8 cellular contexts compared by ENCODE assay signal in the genomic region with DNA sequence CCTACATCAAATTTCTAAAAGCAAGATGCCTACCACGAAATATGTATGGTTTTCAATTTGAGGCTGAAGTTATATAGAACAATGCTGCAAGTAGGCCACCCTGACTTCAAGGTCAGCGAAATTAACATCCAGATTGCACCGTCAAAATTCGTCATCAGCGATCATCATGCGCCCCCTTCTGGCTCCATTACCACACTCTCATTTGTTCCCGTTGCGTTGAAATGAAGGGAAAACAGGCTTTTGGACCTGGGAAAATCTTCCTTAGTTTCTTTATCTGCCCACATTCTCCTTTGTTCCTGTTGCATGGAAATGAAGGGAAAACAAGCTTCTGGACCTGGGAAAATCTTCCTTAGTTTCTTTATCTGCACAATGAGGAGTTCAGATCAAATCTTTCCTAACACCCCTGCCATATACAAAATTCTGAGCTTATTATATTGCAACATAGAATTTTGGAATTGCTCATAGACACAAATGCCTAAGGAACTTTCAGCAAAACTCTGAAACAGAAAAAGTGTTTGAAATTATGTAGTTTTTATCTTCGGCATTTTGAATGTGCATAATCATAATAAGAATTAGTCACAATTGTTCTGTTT.
DNase-seq lines count a peak whose midpoint lies in the region; ATAC-seq and TF ChIP-seq lines count a peak whose summit lies in the region.

No MANE protein-coding gene starts in this region.

- H3K27ac ChIP-seq in OCI-LY1 (ENCODE audit: low read depth, low read length, poor library complexity, severe bottlenecking), result no peak overlapping the region
- H3K27ac ChIP-seq in ovary, result no peak overlapping the region
- H3K27ac ChIP-seq in transverse colon, result no peak overlapping the region

- H3F3A ChIP-seq in OCI-LY1 (ENCODE audit: insufficient read depth, low read length), result no peaks in the 10 kb centered on the region

- 13 to 15% (median 14%) methylated on average over 9 of the region's 9 CpGs for WGBS in ovary, 3 donors
- WGBS in transverse colon (ENCODE audit: low coverage in 1 of 2), 2 donors, result 17 to 20% methylated on average over 9 of the region's 9 CpGs

- no peaks in the 10 kb centered on the region for H3K9me3 ChIP-seq in OCI-LY1 (ENCODE audit: low read length)
- H3K9me3 ChIP-seq in ovary, result no peaks in the 10 kb centered on the region
- no peaks in the 10 kb centered on the region for H3K9me3 ChIP-seq in transverse colon

- intact Hi-C loops in ovary (cut with DNase I), result no loop called here
- intact Hi-C loops in transverse colon (cut with DNase I; ENCODE audit: low total_unique reads), result no loop called here

- H2AFZ ChIP-seq in OCI-LY1 (ENCODE audit: low read length), result no peak overlapping the region

- no peaks in the 10 kb centered on the region for H4K20me1 ChIP-seq in OCI-LY1 (ENCODE audit: insufficient read depth, low read length)

- no peak for DNase-seq in GM12864 (ENCODE audit: low read depth)
- DNase-seq in activated T-cell treated with anti-CD3 and anti-CD28 coated beads, Interleukin-2, amount 50 U/mL, for 1 hour, result peak; percentile 61
- peak; percentile 12 for DNase-seq in fibroblast of the conjunctiva (ENCODE audit: low read depth)
- DNase-seq in ovary, result peak; percentile 31 to 53 (median 46)
- peak; percentile 55 for DNase-seq in transverse colon

- peak; percentile 71 for TF ChIP-seq CTCF in GM12864 (IDR thresholded peaks at IDR 0.05; ENCODE audit: low read depth, low read length, missing control alignments)
- peak; percentile 81 for TF ChIP-seq CTCF in OCI-LY1 (IDR thresholded peaks at IDR 0.05; ENCODE audit: low read length)
- TF ChIP-seq CTCF in ovary (IDR thresholded peaks at IDR 0.05), result peak in 1 of 3 donors; percentile 45
- TF ChIP-seq CTCF in transverse colon (IDR thresholded peaks at IDR 0.05), result peak; percentile 54 to 67 (median 65)

- no peaks in the 10 kb centered on the region for H3K4me1 ChIP-seq in OCI-LY1 (ENCODE audit: insufficient read depth, low read length, severe bottlenecking)
- no peaks in the 10 kb centered on the region for H3K4me1 ChIP-seq in ovary (ENCODE audit: insufficient read depth)
- no peaks in the 10 kb centered on the region for H3K4me1 ChIP-seq in transverse colon

- ATAC-seq in HG02938 (IDR thresholded peaks at IDR 0.05; ENCODE audit: unreplicated experiment) (no peak), HG02870 (IDR thresholded peaks at IDR 0.05; ENCODE audit: unreplicated experiment) (no peak)

- no peak overlapping the region for H3K9ac ChIP-seq in OCI-LY1 (ENCODE audit: low read length)

- TF ChIP-seq POLR2A in ovary (IDR thresholded peaks at IDR 0.05) (no peak), transverse colon (IDR thresholded peaks at IDR 0.05) (no peak)

- no peaks in the 10 kb centered on the region for H3K79me2 ChIP-seq in OCI-LY1 (ENCODE audit: insufficient read depth, low read length)

- TF ChIP-seq EP300 in ovary (IDR thresholded peaks at IDR 0.05), result no peak
- no peak for TF ChIP-seq EP300 in transverse colon (IDR thresholded peaks at IDR 0.05; ENCODE audit: low read depth)

- in situ Hi-C loops in transverse colon (cut with MboI; ENCODE audit: low pct_ligation_motif_present in 1 of 4, low pct_unique_long_range_greater_than_20kb in 1 of 4, low sequenced_read_pairs in 3 of 4), result loop anchor here in 1 of 4 donors (10.0 kb wide), 1 partner anchor 264 kb away; no protein-coding TSS in a partner anchor

- no peaks in the 10 kb centered on the region for H3K36me3 ChIP-seq in OCI-LY1 (ENCODE audit: insufficient read depth, low read length)
- H3K36me3 ChIP-seq in ovary, result no peaks in the 10 kb centered on the region
- H3K36me3 ChIP-seq in transverse colon, result no peaks in the 10 kb centered on the region

- H3K9me2 ChIP-seq in OCI-LY1 (ENCODE audit: low read depth, low read length), result no peaks in the 10 kb centered on the region

- no peak overlapping the region for H3K4me2 ChIP-seq in OCI-LY1 (ENCODE audit: low read length)

- H3K4me3 ChIP-seq in GM12864 (ENCODE audit: low read depth, low read length) (no peak overlapping the region), OCI-LY1 (ENCODE audit: low read depth, low read length, poor library complexity, severe bottlenecking) (no peak overlapping the region), ovary (no peak overlapping the region), transverse colon (no peak overlapping the region)

- H3K27me3 ChIP-seq in OCI-LY1 (ENCODE audit: insufficient read depth, low read length), result no peaks in the 10 kb centered on the region
- no peaks in the 10 kb centered on the region for H3K27me3 ChIP-seq in ovary
- H3K27me3 ChIP-seq in transverse colon, result peaks cover 13% of the 10 kb centered on the region
